In genomic region chr2:46655551-46656436, GRCh38 we compare ENCODE assay signal across 16 cellular contexts. TPM values are rescaled to one million over a fixed set of nuclear protein-coding genes. Genes with fewer than 3 reads are reported as not detected.
DNase-seq lines count a peak whose midpoint lies in the region; ATAC-seq, FAIRE-seq and TF ChIP-seq lines count a peak whose summit lies in the region.
"Had no signal": no experiment of that assay in that cellular context is flagged by ENCODE, and none has a peak within 500 bp of the region (broad histone marks: within the 10 kb centered on the region; RNA-seq: fewer than 3 reads in every experiment).

No MANE protein-coding gene starts in this region.

- no peak overlapping the region for H3K4me3 ChIP-seq in heart right ventricle
- no peak overlapping the region for H3K4me3 ChIP-seq in pancreas
- no peak overlapping the region for H3K4me3 ChIP-seq in HAP-1
- H3K4me3 ChIP-seq: BLaER1 treated with 17β-estradiol and CSF1 and Interleukin-3, amounts not matched to agents 10 nM and 100 nM; SK-N-MC had no signal

- H3K4me1 ChIP-seq in heart right ventricle (peaks cover 0 to 21% (median 10%) of the 10 kb centered on the region in 9 donors), pancreas (no peaks in the 10 kb centered on the region), HAP-1 (no peaks in the 10 kb centered on the region)

- peak overlapping the region in 2 of 10 donors; percentile 2 to 68 for H3K27ac ChIP-seq in heart right ventricle
- no peak overlapping the region for H3K27ac ChIP-seq in pancreas
- H3K27ac ChIP-seq: BLaER1 treated with 17β-estradiol and CSF1 and Interleukin-3, amounts not matched to agents 10 nM and 100 nM; SK-N-MC had no signal

- no peaks in the 10 kb centered on the region for H3K36me3 ChIP-seq in heart right ventricle
- no peaks in the 10 kb centered on the region for H3K36me3 ChIP-seq in pancreas
- H3K36me3 ChIP-seq in HAP-1 (replicated peaks): no peaks in the 10 kb centered on the region
- H3K36me3 ChIP-seq: BLaER1 treated with 17β-estradiol and CSF1 and Interleukin-3, amounts not matched to agents 10 nM and 100 nM had no signal

- in situ Hi-C loops in HAP-1 (cut with MboI; ENCODE audit: low sequenced_read_pairs): loop anchor here (25.0 kb wide), 1 partner anchor 643 kb away; no protein-coding TSS in a partner anchor

- intact Hi-C loops in heart right ventricle (cut with DNase I): loop anchor here in 5 of 10 donors (5.0 to 10.0 kb wide), 5 partner anchors 119 to 661 kb away; no protein-coding TSS in a partner anchor
- intact Hi-C loops in pancreas (cut with DNase I): no loop called here

- FAIRE-seq in pancreas (lab: Jason Lieb, UNC): no peak
- FAIRE-seq: GM18507 had no signal

- no peak for TF ChIP-seq CTCF in heart right ventricle (IDR thresholded peaks at IDR 0.05)
- TF ChIP-seq CTCF in pancreas (IDR thresholded peaks at IDR 0.05): no peak

- H3K9me3 ChIP-seq in heart right ventricle: no peaks in the 10 kb centered on the region
- H3K9me3 ChIP-seq in pancreas: no peaks in the 10 kb centered on the region
- no peaks in the 10 kb centered on the region for H3K9me3 ChIP-seq in HAP-1
- H3K9me3 ChIP-seq: BLaER1 treated with 17β-estradiol and CSF1 and Interleukin-3, amounts not matched to agents 10 nM and 100 nM had no signal

- 60 to 76% methylated on average over 7 of the region's 7 CpGs for WGBS in heart right ventricle, 2 donors
- WGBS in pancreas, 2 donors: 62 to 65% methylated on average over 7 of the region's 7 CpGs

- DNase-seq in AG20443 (ENCODE audit: low spot score): peak; percentile 73
- DNase-seq in RPMI7951 (ENCODE audit: low read depth): peak; percentile 61
- no peak for DNase-seq in heart right ventricle
- no peak for DNase-seq in pancreas
- no peak for DNase-seq in HAP-1 (ENCODE audit: low spot score in 2 of 2)
- no peak for DNase-seq in NCI-H1436 (lab: John Stamatoyannopoulos, UW)
- DNase-seq: activated CD4-positive, CD25-positive, alpha-beta regulatory T cell treated with anti-CD3 and anti-CD28 coated beads, Interleukin-2, amount 50 U/mL, for 72 hours; activated T-cell treated with anti-CD3 and anti-CD28 coated beads, Interleukin-2, amount 50 U/mL, for 48 hours; NCI-H1694; NK-92 treated with Interleukin-12 subunit alpha and Interleukin-12 subunit beta, amount 100 ng/mL, for 24 hours; stimulated activated CD4-positive, alpha-beta T cell treated with anti-CD3 and anti-CD28 coated beads, Interleukin-15, amount 100 ng/mL, for 24 hours had no signal

- ATAC-seq in heart right ventricle (peak; percentile 4 to 67 (median 48)), pancreas (peak in 3 of 4 donors; percentile 20 to 36 (median 35)), GM19455 (IDR thresholded peaks at IDR 0.05; ENCODE audit: unreplicated experiment) (no peak), HG02970 (IDR thresholded peaks at IDR 0.05; ENCODE audit: low FRiP score, unreplicated experiment) (no peak)

- H3K27me3 ChIP-seq in heart right ventricle (no peaks in the 10 kb centered on the region), pancreas (no peaks in the 10 kb centered on the region), HAP-1 (ENCODE audit: low read depth) (peaks cover 4% of the 10 kb centered on the region; the same call in 1 of the 2 replicates)
- H3K27me3 ChIP-seq: BLaER1 treated with 17β-estradiol and CSF1 and Interleukin-3, amounts not matched to agents 10 nM and 100 nM had no signal

RNA-seq across cellular contexts. Expression of gene CRIPT, which starts 38.8 kb away (rescaled TPM):
- total RNA-seq in RPMI7951 (2014; rRNA removed; shearing (Covaris generic)): 40.5 and 43.5 TPM in 2 replicates
- 10 to 100 TPM; 18.3 to 22.0 (median 20.2) TPM for total RNA-seq in heart right ventricle
- 10 to 100 TPM; 12.4 to 18.0 TPM for polyA plus RNA-seq in heart right ventricle
- 10 to 100 TPM in 1 of 6 donors, 1 to 10 TPM in 5; 4.0 to 10.3 (median 5.1) TPM for total RNA-seq in pancreas
- polyA plus RNA-seq in pancreas: 1 to 10 TPM; 5.6 to 7.3 TPM

RNA-seq across cellular contexts. Expression of gene PIGF, which starts 39.0 kb away (rescaled TPM):
- total RNA-seq in RPMI7951 (2014; rRNA removed; shearing (Covaris generic)): 32.6 and 35.6 TPM in 2 replicates
- total RNA-seq in heart right ventricle: 10 to 100 TPM in 6 of 10 donors, 1 to 10 TPM in 4; 7.5 to 13.7 (median 10.1) TPM
- polyA plus RNA-seq in heart right ventricle: 10 to 100 TPM in 1 of 2 donors, 1 to 10 TPM in 1; 8.3 to 12.3 TPM
- 10 to 100 TPM in 3 of 6 donors, 1 to 10 TPM in 3; 8.1 to 13.3 (median 9.8) TPM for total RNA-seq in pancreas
- 10 to 100 TPM in 1 of 2 donors, 1 to 10 TPM in 1; 5.0 to 14.4 TPM for polyA plus RNA-seq in pancreas

RNA-seq across cellular contexts. Expression of gene SOCS5, which starts 43.3 kb away (rescaled TPM):
- 52.6 and 60.3 TPM in 2 replicates for total RNA-seq in RPMI7951 (2014; rRNA removed; shearing (Covaris generic))
- 10 to 100 TPM; 17.8 to 25.5 (median 20.3) TPM for total RNA-seq in heart right ventricle
- polyA plus RNA-seq in heart right ventricle: 10 to 100 TPM in 1 of 2 donors, 1 to 10 TPM in 1; 9.4 to 14.2 TPM
- total RNA-seq in pancreas: 10 to 100 TPM in 1 of 6 donors, 1 to 10 TPM in 5; 4.2 to 10.2 (median 5.9) TPM
- 1 to 10 TPM; 2.3 to 5.2 TPM for polyA plus RNA-seq in pancreas

Comparison
In these comparisons a context has a peak if more than half of its experiments do, and no peak if none do; other contexts are left out.
1. DNase-seq: peak in AG20443 (single experiment) and RPMI7951 (single experiment); none in heart right ventricle (0 of 2), pancreas (0 of 6), HAP-1 (0 of 2) and NCI-H1436 (single experiment).
2. ATAC-seq: peak in heart right ventricle (8 of 8) and pancreas (3 of 4); none in GM19455 (single experiment) and HG02970 (single experiment).